ENCODE assay signal across 8 cellular contexts in genomic region chr2:74399785-74400184, GRCh38. TPM values are rescaled to one million over a fixed set of nuclear protein-coding genes. Genes with fewer than 3 reads are reported as not detected.
A peak's percentile ranks its signal among the peaks of the same experiment; 100 is the strongest.
DNase-seq lines count a peak whose midpoint lies in the region; ATAC-seq, FAIRE-seq and TF ChIP-seq lines count a peak whose summit lies in the region.

No MANE protein-coding gene starts in this region.

- TF ChIP-seq CTCF in 22Rv1 (IDR thresholded peaks at IDR 0.05), result peak; percentile 72
- TF ChIP-seq CTCF in GM12865 (IDR thresholded peaks at IDR 0.05; ENCODE audit: insufficient read depth, low read depth, low read length, missing control alignments), result peak; percentile 63
- TF ChIP-seq CTCF in bronchial epithelial cell (IDR thresholded peaks at IDR 0.05; ENCODE audit: insufficient read depth, low read length, severe bottlenecking), result peak; percentile 53

- H3K79me1 ChIP-seq in neuronal stem cell (ENCODE audit: low read depth, low read length), result no peaks in the 10 kb centered on the region

- no peak overlapping the region for H4K91ac ChIP-seq in neuronal stem cell (ENCODE audit: low read depth, low read length, poor library complexity)

- no peak overlapping the region for H3K4ac ChIP-seq in neuronal stem cell (ENCODE audit: low read length)

- H3K27me3 ChIP-seq in bronchial epithelial cell (ENCODE audit: control insufficient read depth, insufficient read depth, low read length), result no peaks in the 10 kb centered on the region
- peaks cover 0 to 4% (median 0%) of the 10 kb centered on the region in 3 experiments for H3K27me3 ChIP-seq in neuronal stem cell (ENCODE audit: control insufficient read depth in 3 of 3, insufficient read depth in 3 of 3, low read depth in 1 of 3, low read length in 3 of 3)

- H3K4me2 ChIP-seq in neuronal stem cell (ENCODE audit: insufficient read depth, low read length, poor library complexity, severe bottlenecking), result no peak overlapping the region

- DNase-seq in GM12865 (ENCODE audit: low read depth), result peak; percentile 67
- DNase-seq in NCI-H345 treated with DMSO at 0.1 percent for 48 hours (lab: John Stamatoyannopoulos, UW; ENCODE audit: unreplicated experiment), result peak; percentile 5
- DNase-seq in bronchial epithelial cell (ENCODE audit: low read depth), result peak; percentile 47
- DNase-seq in neuronal stem cell (ENCODE audit: low spot score), result no peak
- DNase-seq in NK-92 (lab: John Stamatoyannopoulos, UW; ENCODE audit: unreplicated experiment), result no peak
- DNase-seq in stimulated activated naive CD4-positive, alpha-beta T cell treated with Interleukin-2 at 50 U/mL for 16 hours (lab: John Stamatoyannopoulos, UW), result no peak

- no peaks in the 10 kb centered on the region for H3K9me3 ChIP-seq in neuronal stem cell (replicated peaks in 1 of 2; ENCODE audit: control insufficient read depth in 2 of 2, insufficient read depth in 1 of 2, low read depth in 1 of 2, low read length in 2 of 2)

- no peak overlapping the region for H3K18ac ChIP-seq in neuronal stem cell (ENCODE audit: low read length)

- no peak overlapping the region for H2BK15ac ChIP-seq in neuronal stem cell (ENCODE audit: low read length)

- no peak overlapping the region for H2BK12ac ChIP-seq in neuronal stem cell (ENCODE audit: low read length)

- FAIRE-seq in bronchial epithelial cell (lab: Jason Lieb, UNC), result no peak

- H3K23ac ChIP-seq in neuronal stem cell (ENCODE audit: low read depth, low read length, poor library complexity), result no peak overlapping the region

- H3K4me3 ChIP-seq in GM12865 (ENCODE audit: low read depth, low read length) (no peak overlapping the region), bronchial epithelial cell (ENCODE audit: low read depth, low read length) (no peak overlapping the region), neuronal stem cell (ENCODE audit: low read length in 2 of 2) (no peak overlapping the region)

- no peak overlapping the region for H2AK5ac ChIP-seq in neuronal stem cell (ENCODE audit: low read depth, low read length)

- H3K27ac ChIP-seq in 22Rv1, result no peak overlapping the region
- no peak overlapping the region for H3K27ac ChIP-seq in neuronal stem cell (replicated peaks; ENCODE audit: low read length)

- no peak overlapping the region for H4K8ac ChIP-seq in neuronal stem cell (ENCODE audit: low read depth, low read length)

- H2AFZ ChIP-seq in neuronal stem cell (ENCODE audit: low read length), result peak overlapping the region; percentile 58

- H3K36me3 ChIP-seq in bronchial epithelial cell (ENCODE audit: control insufficient read depth, insufficient read depth, low read length) (no peaks in the 10 kb centered on the region), neuronal stem cell (replicated peaks in 1 of 2; ENCODE audit: control insufficient read depth in 2 of 2, insufficient read depth in 2 of 2, low read length in 2 of 2) (no peaks in the 10 kb centered on the region)

- no peak for ATAC-seq in GM21515 (IDR thresholded peaks at IDR 0.05; ENCODE audit: unreplicated experiment)

- H3K4me1 ChIP-seq in neuronal stem cell (ENCODE audit: control insufficient read depth in 2 of 2, insufficient read depth in 1 of 2, low read depth in 1 of 2, low read length in 2 of 2), result no peaks in the 10 kb centered on the region

- H3K9ac ChIP-seq in neuronal stem cell (ENCODE audit: low read depth, low read length, poor library complexity), result no peak overlapping the region

- no peak overlapping the region for H2BK5ac ChIP-seq in neuronal stem cell (ENCODE audit: low read length)

- H3K14ac ChIP-seq in neuronal stem cell (ENCODE audit: low read length), result no peak overlapping the region

- H2BK120ac ChIP-seq in neuronal stem cell (ENCODE audit: low read depth, low read length), result no peak overlapping the region

RNA-seq across cellular contexts. Expression of gene DCTN1, which starts 19.7 kb away (rescaled TPM):
- total RNA-seq in bronchial epithelial cell, result 65.8 and 79.8 TPM in 2 replicates
- polyA plus RNA-seq in neuronal stem cell (2013, experiment 1 of 2), result 127 TPM
- polyA plus RNA-seq in neuronal stem cell (2013, experiment 2 of 2), result 131 TPM

RNA-seq across cellular contexts. Expression of gene C2orf81, which starts 21.6 kb away (rescaled TPM):
- 0.26 TPM in 2 replicates for total RNA-seq in bronchial epithelial cell
- 9.5 TPM for polyA plus RNA-seq in neuronal stem cell (2013, experiment 1 of 2)
- polyA plus RNA-seq in neuronal stem cell (2013, experiment 2 of 2), result 9.0 TPM

RNA-seq across cellular contexts. Expression of gene WDR54, which starts 21.7 kb away (rescaled TPM):
- 26.9 and 31.6 TPM in 2 replicates for total RNA-seq in bronchial epithelial cell
- 53.6 TPM for polyA plus RNA-seq in neuronal stem cell (2013, experiment 1 of 2)
- 50.0 TPM for polyA plus RNA-seq in neuronal stem cell (2013, experiment 2 of 2)

RNA-seq across cellular contexts. Expression of gene RTKN, which starts 42.0 kb away (rescaled TPM):
- total RNA-seq in bronchial epithelial cell, result 22.1 and 24.1 TPM in 2 replicates
- 20.6 TPM for polyA plus RNA-seq in neuronal stem cell (2013, experiment 1 of 2)
- polyA plus RNA-seq in neuronal stem cell (2013, experiment 2 of 2), result 20.1 TPM

RNA-seq across cellular contexts. Expression of gene INO80B, which starts 55.1 kb away (rescaled TPM):
- 13.7 and 26.6 TPM in 2 replicates for total RNA-seq in bronchial epithelial cell
- 17.7 TPM for polyA plus RNA-seq in neuronal stem cell (2013, experiment 1 of 2)
- 17.8 TPM for polyA plus RNA-seq in neuronal stem cell (2013, experiment 2 of 2)

Comparison
In these comparisons a context has a peak if more than half of its experiments do, and no peak if none do; other contexts are left out.
1. DNase-seq: peak in GM12865 (single experiment), NCI-H345 treated with DMSO at 0.1 percent for 48 hours (single experiment) and bronchial epithelial cell (single experiment); none in neuronal stem cell (single experiment), NK-92 (single experiment) and stimulated activated naive CD4-positive, alpha-beta T cell treated with Interleukin-2 at 50 U/mL for 16 hours (single experiment).
2. Peak in every context shown above with its lines, with median percentiles within 50 percentile points of each other: CTCF ChIP-seq.